In the genomic region with DNA sequence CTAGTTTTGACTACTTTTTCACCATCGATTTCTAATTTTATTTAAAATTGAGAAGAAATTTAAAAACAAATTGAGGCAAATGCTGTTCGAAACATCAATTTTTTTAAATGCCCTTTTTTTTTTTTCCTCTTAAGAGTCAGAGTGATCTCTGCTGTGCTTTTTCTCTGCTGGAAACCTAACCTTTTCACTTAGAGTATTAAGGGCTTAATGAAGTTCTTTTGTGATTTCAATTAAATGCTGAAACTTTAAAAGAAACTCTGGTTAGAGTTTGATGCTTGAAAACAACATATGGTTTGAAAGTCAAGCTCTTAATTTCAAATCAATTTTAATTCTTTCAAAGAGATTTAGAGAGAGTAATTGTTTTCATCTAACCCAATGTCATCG, we compare ENCODE assay signal across 24 cellular contexts.
"Had no signal": no experiment of that assay in that cellular context is flagged by ENCODE, and none has a peak within 500 bp of the region (broad histone marks: within the 10 kb centered on the region; RNA-seq: fewer than 3 reads in every experiment).

No MANE protein-coding gene starts in this region.

- H3K4me1 ChIP-seq: ascending aorta had no signal

- H3K4me3 Mint-ChIP-seq: activated CD4-positive, alpha-beta T cell treated with anti-CD3 and anti-CD28 coated beads for 36 hours; activated CD8-positive, alpha-beta T cell treated with anti-CD3 and anti-CD28 coated beads for 36 hours; activated naive CD4-positive, alpha-beta T cell treated with anti-CD3 and anti-CD28 coated beads, Interleukin-2, amount 50 U/mL, for 24 hours; activated T-cell treated with anti-CD3 and anti-CD28 coated beads, Interleukin-2, amount 50 U/mL, for 24 hours; activated T-helper 1 cell treated with anti-CD3 and anti-CD28 coated beads, Interleukin-12 subunit alpha, Interleukin-12 subunit beta, Interleukin-2, Interleukin-4 antibody, amounts not matched to agents 30 ng/mL and 10 ng/mL and 1 ng/mL, durations not matched to agents 14 hours and 24 hours and 36 hours; central memory CD8-positive, alpha-beta T cell; T-cell had no signal

- H3K4me3 ChIP-seq: ascending aorta, body of pancreas, PC-9, SK-N-MC had no signal

- H3K27me3 ChIP-seq: ascending aorta, body of pancreas had no signal

- H3K36me3 ChIP-seq: ascending aorta had no signal

- H2AFZ ChIP-seq: PC-9 had no signal

- H3K9me3 ChIP-seq: ascending aorta, body of pancreas had no signal

- H3K9me3 Mint-ChIP-seq: activated naive CD4-positive, alpha-beta T cell treated with anti-CD3 and anti-CD28 coated beads, Interleukin-2, amount 50 U/mL, for 24 hours; activated T-cell treated with anti-CD3 and anti-CD28 coated beads, Interleukin-2, amount 50 U/mL, for 24 hours; activated T-helper 1 cell treated with anti-CD3 and anti-CD28 coated beads, Interleukin-12 subunit alpha, Interleukin-12 subunit beta, Interleukin-2, Interleukin-4 antibody, amounts not matched to agents 30 ng/mL and 10 ng/mL and 1 ng/mL, durations not matched to agents 14 hours and 24 hours and 36 hours; central memory CD8-positive, alpha-beta T cell had no signal

- H3K27me3 Mint-ChIP-seq: activated CD4-positive, alpha-beta T cell treated with anti-CD3 and anti-CD28 coated beads for 36 hours; activated CD8-positive, alpha-beta T cell treated with anti-CD3 and anti-CD28 coated beads for 36 hours; activated naive CD4-positive, alpha-beta T cell treated with anti-CD3 and anti-CD28 coated beads, Interleukin-2, amount 50 U/mL, for 24 hours; activated T-cell treated with anti-CD3 and anti-CD28 coated beads, Interleukin-2, amount 50 U/mL, for 24 hours; central memory CD8-positive, alpha-beta T cell; T-cell had no signal

- H3K27ac ChIP-seq: ascending aorta, PC-9, SK-N-MC, VCaP had no signal

- H3K4me1 Mint-ChIP-seq: activated CD4-positive, alpha-beta T cell treated with anti-CD3 and anti-CD28 coated beads for 36 hours; activated naive CD4-positive, alpha-beta T cell treated with anti-CD3 and anti-CD28 coated beads, Interleukin-2, amount 50 U/mL, for 24 hours; central memory CD8-positive, alpha-beta T cell; T-cell had no signal

- H3K27ac Mint-ChIP-seq: activated CD4-positive, alpha-beta T cell treated with anti-CD3 and anti-CD28 coated beads for 36 hours; activated CD8-positive, alpha-beta T cell treated with anti-CD3 and anti-CD28 coated beads for 36 hours; activated naive CD4-positive, alpha-beta T cell treated with anti-CD3 and anti-CD28 coated beads, Interleukin-2, amount 50 U/mL, for 24 hours; activated T-cell treated with anti-CD3 and anti-CD28 coated beads, Interleukin-2, amount 50 U/mL, for 24 hours; activated T-helper 1 cell treated with anti-CD3 and anti-CD28 coated beads, Interleukin-12 subunit alpha, Interleukin-12 subunit beta, Interleukin-2, Interleukin-4 antibody, amounts not matched to agents 30 ng/mL and 10 ng/mL and 1 ng/mL, durations not matched to agents 14 hours and 24 hours and 36 hours; T-cell had no signal

- DNase-seq: activated CD4-positive, alpha-beta T cell treated with anti-CD3 and anti-CD28 coated beads for 36 hours; activated CD4-positive, alpha-beta T cell treated with anti-CD3 and anti-CD28 coated beads, Interleukin-2, amount 50 U/mL, for 1 hour; activated CD8-positive, alpha-beta T cell treated with anti-CD3 and anti-CD28 coated beads for 36 hours; activated effector memory CD4-positive, alpha-beta T cell treated with Interleukin-2 at 50 U/mL for 16 hours; activated naive CD4-positive, alpha-beta T cell; activated T-cell treated with anti-CD3 and anti-CD28 coated beads, Interleukin-2, amount 50 U/mL, for 24 hours; body of pancreas; Kasumi-1; KBM-7; NCI-H1105 treated with DMSO at 0.1 percent for 48 hours; NCI-H1436 treated with DMSO at 0.1 percent for 48 hours; NCI-H187; NCI-H2081 treated with DMSO at 0.1 percent for 48 hours; NCI-H446; NCI-H524; PC-9; T-cell; T-helper 2 cell had no signal

- ATAC-seq: activated CD4-positive, alpha-beta T cell treated with anti-CD3 and anti-CD28 coated beads for 36 hours; activated CD8-positive, alpha-beta T cell treated with anti-CD3 and anti-CD28 coated beads for 36 hours; body of pancreas; T-cell had no signal

- H3K4me2 ChIP-seq: PC-9 had no signal
